In the genomic region with DNA sequence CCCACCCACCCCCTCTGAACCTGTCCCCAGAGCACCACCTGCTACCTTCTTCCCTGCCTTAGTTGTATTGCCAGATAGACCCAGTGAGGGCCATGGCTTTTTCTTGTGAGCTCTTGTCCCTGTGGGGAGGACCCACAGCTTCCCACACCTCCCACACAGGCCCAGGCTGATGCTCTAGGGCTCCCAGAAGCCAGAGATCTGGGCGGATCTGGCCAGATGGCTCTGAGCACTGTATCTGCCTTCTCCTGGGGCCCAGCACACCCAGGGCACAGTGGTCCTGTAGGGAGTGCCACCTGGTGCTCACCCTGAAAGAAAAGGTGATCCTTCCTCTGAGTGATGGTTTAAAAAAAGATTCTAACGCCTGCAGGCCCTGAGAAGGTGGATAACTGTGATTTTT, we compare ENCODE assay signal across 1 cellular context.
TF ChIP-seq lines count a peak whose summit lies in the region.

No MANE protein-coding gene starts in this region.

TF ChIP-seq in WTC11, 78 proteins besides CTCF, POLR2A, EP300 and RAD21 (continued from another document):
- TF ChIP-seq ARID4B (CRISPR knock-in tag; IDR thresholded peaks at IDR 0.05; ENCODE audit: borderline replicate concordance): no peak
- TF ChIP-seq TEAD4 (CRISPR knock-in tag; IDR thresholded peaks at IDR 0.05): no peak
